Comparison of ENCODE assay signal across 8 cellular contexts in genomic region chr22:41589260-41589600, GRCh38. TPM values are rescaled to one million over a fixed set of nuclear protein-coding genes. Genes with fewer than 3 reads are reported as not detected.
DNase-seq lines count a peak whose midpoint lies in the region; ATAC-seq and TF ChIP-seq lines count a peak whose summit lies in the region.

No MANE protein-coding gene starts in this region.

- WGBS in psoas muscle, 3 donors: 3 to 4% (median 4%) methylated on average over 15 to 18 of the region's 18 CpGs

- peak overlapping the region; percentile 34 for H3K27ac ChIP-seq in cardiac muscle cell
- H3K27ac ChIP-seq in psoas muscle: peak overlapping the region; percentile 65

- H3K4me1 ChIP-seq in cardiac muscle cell (ENCODE audit: low read depth) (no peaks in the 10 kb centered on the region), psoas muscle (peaks cover 7% of the 10 kb centered on the region)

- no peaks in the 10 kb centered on the region for H3K9me3 ChIP-seq in cardiac muscle cell (ENCODE audit: low read depth)
- H3K9me3 ChIP-seq in psoas muscle: no peaks in the 10 kb centered on the region

- CTCF ChIA-PET in activated CD8-positive, alpha-beta T cell treated with anti-CD3 and anti-CD28 coated beads, Interleukin-2, amount 10 ng/mL, durations not matched to agents 7 days and 5 days (lab: Charles Lee): interaction anchor here (0.9 to 2.6 kb wide), 12 partner anchors 9 to 337 kb away, joined by 3 to 14 read pairs (median 4); partner anchors contain the start of gene POLR3H

- no peaks in the 10 kb centered on the region for H3K36me3 ChIP-seq in cardiac muscle cell
- peaks cover 0 to 2% of the 10 kb centered on the region in 2 donors for H3K36me3 ChIP-seq in psoas muscle (ENCODE audit: insufficient read depth in 1 of 2, low read depth in 1 of 2)

- ATAC-seq in HG03097 (IDR thresholded peaks at IDR 0.05; ENCODE audit: low FRiP score, unreplicated experiment) (peak; percentile 20), psoas muscle (peak in 3 of 4 donors; percentile 14 to 25 (median 14))
- ATAC-seq in activated CD8-positive, alpha-beta T cell treated with anti-CD3 and anti-CD28 coated beads, Interleukin-2, amount 10 ng/mL, durations not matched to agents 7 days and 5 days: peak; percentile 18

- peaks cover 2% of the 10 kb centered on the region for H3K36me3 Mint-ChIP-seq in activated CD8-positive, alpha-beta T cell treated with anti-CD3 and anti-CD28 coated beads, Interleukin-2, amount 10 ng/mL, durations not matched to agents 7 days and 5 days (ENCODE audit: low read depth)

- peaks cover 20% of the 10 kb centered on the region for H3K4me1 Mint-ChIP-seq in activated CD8-positive, alpha-beta T cell treated with anti-CD3 and anti-CD28 coated beads, Interleukin-2, amount 10 ng/mL, durations not matched to agents 7 days and 5 days (ENCODE audit: low read depth)

- H3K27me3 Mint-ChIP-seq in activated CD8-positive, alpha-beta T cell treated with anti-CD3 and anti-CD28 coated beads, Interleukin-2, amount 10 ng/mL, durations not matched to agents 7 days and 5 days (ENCODE audit: low read depth): no peaks in the 10 kb centered on the region

- H3K27ac Mint-ChIP-seq in activated CD8-positive, alpha-beta T cell treated with anti-CD3 and anti-CD28 coated beads, Interleukin-2, amount 10 ng/mL, durations not matched to agents 7 days and 5 days: peak overlapping the region; percentile 96

- intact Hi-C loops in psoas muscle (cut with DNase I): loop anchor here (5.0 kb wide), 1 partner anchor 42 kb away; no protein-coding TSS in a partner anchor

- H3K4me3 Mint-ChIP-seq in activated CD8-positive, alpha-beta T cell treated with anti-CD3 and anti-CD28 coated beads, Interleukin-2, amount 10 ng/mL, durations not matched to agents 7 days and 5 days: peak overlapping the region; percentile 94

- H3K4me3 ChIP-seq in cardiac muscle cell: peak overlapping the region; percentile 81
- peak overlapping the region; percentile 86 for H3K4me3 ChIP-seq in psoas muscle

- POLR2A ChIA-PET in activated CD8-positive, alpha-beta T cell treated with anti-CD3 and anti-CD28 coated beads, Interleukin-2, amount 10 ng/mL, durations not matched to agents 7 days and 5 days (lab: Charles Lee): interaction anchor here (0.6 to 3.1 kb wide), 24 partner anchors 8 to 359 kb away, joined by 3 to 44 read pairs (median 4); partner anchors contain the start of genes ACO2, DESI1, PHF5A and POLR3H

- H3K27me3 ChIP-seq in cardiac muscle cell (no peaks in the 10 kb centered on the region), psoas muscle (ENCODE audit: insufficient read depth in 3 of 3, low read length in 2 of 3) (no peaks in the 10 kb centered on the region)

- H3K9me3 Mint-ChIP-seq in activated CD8-positive, alpha-beta T cell treated with anti-CD3 and anti-CD28 coated beads, Interleukin-2, amount 10 ng/mL, durations not matched to agents 7 days and 5 days (ENCODE audit: insufficient read depth): no peaks in the 10 kb centered on the region

- TF ChIP-seq CTCF in cardiac muscle cell (IDR thresholded peaks at IDR 0.05; ENCODE audit: low read depth, low read length) (no peak), psoas muscle (IDR thresholded peaks at IDR 0.05) (no peak)

- peak; percentile 44 for DNase-seq in NCI-H2227 (lab: John Stamatoyannopoulos, UW; ENCODE audit: unreplicated experiment)
- no peak for DNase-seq in NCI-H2227 treated with DMSO at 0.1 percent for 48 hours (lab: John Stamatoyannopoulos, UW)
- DNase-seq in activated CD8-positive, alpha-beta T cell treated with anti-CD3 and anti-CD28 coated beads, Interleukin-2, amount 10 ng/mL, durations not matched to agents 7 days and 5 days: no peak
- peak; percentile 32 to 44 for DNase-seq in cardiac muscle cell (ENCODE audit: low read depth in 1 of 2, low spot score in 1 of 2)
- no peak for DNase-seq in psoas muscle
- DNase-seq in dedifferentiated amniotic fluid mesenchymal stem cell (ENCODE audit: extremely low spot score): no peak
- no peak for DNase-seq in NCI-H345 (lab: John Stamatoyannopoulos, UW)

RNA-seq across cellular contexts. Expression of gene PMM1, which starts 0.4 kb away (rescaled TPM):
- total RNA-seq in activated CD8-positive, alpha-beta T cell treated with anti-CD3 and anti-CD28 coated beads, Interleukin-2, amount 10 ng/mL, durations not matched to agents 7 days and 5 days: 10 to 100 TPM; 37.5 to 38.2 TPM
- 22.5 and 34.0 TPM in 2 replicates for total RNA-seq in cardiac muscle cell
- 53.7 and 63.6 TPM in 2 replicates for polyA plus RNA-seq in cardiac muscle cell
- 10 to 100 TPM in 2 of 4 donors, 1 to 10 TPM in 2; 7.3 to 12.2 (median 9.2) TPM for total RNA-seq in psoas muscle
- 10 to 100 TPM; 10.3 to 14.5 (median 13.2) TPM for polyA plus RNA-seq in psoas muscle

RNA-seq across cellular contexts. Expression of gene CSDC2, which starts 28.4 kb away (rescaled TPM):
- total RNA-seq in activated CD8-positive, alpha-beta T cell treated with anti-CD3 and anti-CD28 coated beads, Interleukin-2, amount 10 ng/mL, durations not matched to agents 7 days and 5 days: not detected
- total RNA-seq in cardiac muscle cell (4.2 and 4.3 TPM in 2 replicates), psoas muscle (1 to 10 TPM in 1 of 4 donors, under 1 TPM in 3; 0.27 to 1.1 (median 0.77) TPM)
- polyA plus RNA-seq in cardiac muscle cell (5.0 and 5.1 TPM in 2 replicates), psoas muscle (under 1 TPM; 0.60 to 0.69 (median 0.66) TPM)

RNA-seq across cellular contexts. Expression of gene DESI1, which starts 31.6 kb away (rescaled TPM):
- total RNA-seq in activated CD8-positive, alpha-beta T cell treated with anti-CD3 and anti-CD28 coated beads, Interleukin-2, amount 10 ng/mL, durations not matched to agents 7 days and 5 days: 10 to 100 TPM; 33.0 to 35.2 TPM
- total RNA-seq in cardiac muscle cell (34.2 and 43.2 TPM in 2 replicates), psoas muscle (10 to 100 TPM; 17.5 to 27.6 (median 23.2) TPM)
- polyA plus RNA-seq in cardiac muscle cell (27.3 and 27.6 TPM in 2 replicates), psoas muscle (10 to 100 TPM; 14.7 to 23.3 (median 18.9) TPM)

RNA-seq across cellular contexts. Expression of gene XRCC6, which starts 31.9 kb away (rescaled TPM):
- 100 to 1,000 TPM; 302 to 308 TPM for total RNA-seq in activated CD8-positive, alpha-beta T cell treated with anti-CD3 and anti-CD28 coated beads, Interleukin-2, amount 10 ng/mL, durations not matched to agents 7 days and 5 days
- total RNA-seq in cardiac muscle cell (250 and 283 TPM in 2 replicates), psoas muscle (100 to 1,000 TPM; 185 to 252 (median 217) TPM)
- polyA plus RNA-seq in cardiac muscle cell (423 and 442 TPM in 2 replicates), psoas muscle (100 to 1,000 TPM; 156 to 291 (median 259) TPM)

RNA-seq across cellular contexts. Expression of gene POLR3H, which starts 45.0 kb away (rescaled TPM):
- 10 to 100 TPM; 31.3 to 31.9 TPM for total RNA-seq in activated CD8-positive, alpha-beta T cell treated with anti-CD3 and anti-CD28 coated beads, Interleukin-2, amount 10 ng/mL, durations not matched to agents 7 days and 5 days
- total RNA-seq in cardiac muscle cell (11.4 and 12.5 TPM in 2 replicates), psoas muscle (10 to 100 TPM; 13.1 to 23.2 (median 18.5) TPM)
- polyA plus RNA-seq in cardiac muscle cell (24.7 and 30.9 TPM in 2 replicates), psoas muscle (10 to 100 TPM; 17.1 to 28.6 (median 17.2) TPM)

Comparison
In these comparisons a context has a peak if more than half of its experiments do, and no peak if none do; other contexts are left out.
1. DNase-seq: peak in NCI-H2227 (single experiment) and cardiac muscle cell (2 of 2); none in NCI-H2227 treated with DMSO at 0.1 percent for 48 hours (single experiment), activated CD8-positive, alpha-beta T cell treated with anti-CD3 and anti-CD28 coated beads, Interleukin-2, amount 10 ng/mL, durations not matched to agents 7 days and 5 days (single experiment), psoas muscle (0 of 2), dedifferentiated amniotic fluid mesenchymal stem cell (single experiment) and NCI-H345 (single experiment).
2. Peak in every context shown above with its lines, with median percentiles within 50 percentile points of each other: ATAC-seq.